Comparison of ENCODE assay signal across 8 cellular contexts in the genomic region with DNA sequence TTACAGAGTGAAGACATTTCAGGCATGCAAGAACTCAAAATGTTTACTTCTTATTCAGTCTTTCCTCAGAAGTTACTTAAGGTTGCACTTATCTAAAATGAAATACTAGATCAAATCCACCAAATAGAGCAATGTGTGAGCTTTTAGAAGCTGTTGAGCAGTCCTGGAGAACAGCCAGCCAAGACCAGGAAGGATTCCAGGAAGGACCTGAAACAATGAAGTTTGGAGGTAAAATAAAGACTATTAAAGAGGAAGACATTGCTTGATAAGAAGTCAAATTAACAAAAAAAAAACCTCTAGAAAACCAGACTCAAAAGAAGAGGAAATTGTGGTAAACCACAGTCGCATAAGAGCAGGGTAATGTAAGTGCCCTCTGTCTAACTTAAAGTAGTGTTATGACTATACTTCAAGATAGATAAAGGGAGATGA.
DNase-seq lines count a peak whose midpoint lies in the region; ATAC-seq and TF ChIP-seq lines count a peak whose summit lies in the region.

No MANE protein-coding gene starts in this region.

- peak; percentile 99 for ATAC-seq in HG03432 (IDR thresholded peaks at IDR 0.05; ENCODE audit: unreplicated experiment)
- peak; percentile 98 for ATAC-seq in activated CD8-positive, alpha-beta T cell treated with anti-CD3 and anti-CD28 coated beads, Interleukin-2, amount 10 ng/mL, durations not matched to agents 7 days and 5 days
- ATAC-seq in stimulated activated effector memory CD8-positive, alpha-beta T cell treated with anti-CD3 and anti-CD28 coated beads, Interleukin-12 subunit alpha, Interleukin-12 subunit beta, amount 100 ng/mL, for 72 hours = peak; percentile 92

- H3K27me3 Mint-ChIP-seq in activated CD4-positive, alpha-beta T cell treated with anti-CD3 and anti-CD28 coated beads, Interleukin-2, amount 10 ng/mL, durations not matched to agents 7 days and 5 days = peaks cover 75% of the 10 kb centered on the region
- H3K27me3 Mint-ChIP-seq in activated CD8-positive, alpha-beta T cell treated with anti-CD3 and anti-CD28 coated beads, Interleukin-2, amount 10 ng/mL, durations not matched to agents 7 days and 5 days (ENCODE audit: low read depth) = peaks cover 59% of the 10 kb centered on the region
- H3K27me3 Mint-ChIP-seq in Calu3 (ENCODE audit: unreplicated experiment) = no peaks in the 10 kb centered on the region

- H3K27ac Mint-ChIP-seq in activated CD4-positive, alpha-beta T cell treated with anti-CD3 and anti-CD28 coated beads, Interleukin-2, amount 10 ng/mL, durations not matched to agents 7 days and 5 days = no peak overlapping the region
- peak overlapping the region; percentile 55 for H3K27ac Mint-ChIP-seq in activated CD8-positive, alpha-beta T cell treated with anti-CD3 and anti-CD28 coated beads, Interleukin-2, amount 10 ng/mL, durations not matched to agents 7 days and 5 days
- no peak overlapping the region for H3K27ac Mint-ChIP-seq in stimulated activated effector memory CD8-positive, alpha-beta T cell treated with anti-CD3 and anti-CD28 coated beads, Interleukin-12 subunit alpha, Interleukin-12 subunit beta, amount 100 ng/mL, for 72 hours
- H3K27ac Mint-ChIP-seq in Calu3 (ENCODE audit: unreplicated experiment) = no peak overlapping the region

- no peaks in the 10 kb centered on the region for H3K9me3 Mint-ChIP-seq in activated CD4-positive, alpha-beta T cell treated with anti-CD3 and anti-CD28 coated beads, Interleukin-2, amount 10 ng/mL, durations not matched to agents 7 days and 5 days
- no peaks in the 10 kb centered on the region for H3K9me3 Mint-ChIP-seq in activated CD8-positive, alpha-beta T cell treated with anti-CD3 and anti-CD28 coated beads, Interleukin-2, amount 10 ng/mL, durations not matched to agents 7 days and 5 days (ENCODE audit: insufficient read depth)
- no peaks in the 10 kb centered on the region for H3K9me3 Mint-ChIP-seq in stimulated activated effector memory CD8-positive, alpha-beta T cell treated with anti-CD3 and anti-CD28 coated beads, Interleukin-12 subunit alpha, Interleukin-12 subunit beta, amount 100 ng/mL, for 72 hours
- no peaks in the 10 kb centered on the region for H3K9me3 Mint-ChIP-seq in Calu3 (ENCODE audit: low read depth, unreplicated experiment)

- H3K4me3 Mint-ChIP-seq in activated CD4-positive, alpha-beta T cell treated with anti-CD3 and anti-CD28 coated beads, Interleukin-2, amount 10 ng/mL, durations not matched to agents 7 days and 5 days = no peak overlapping the region
- H3K4me3 Mint-ChIP-seq in activated CD8-positive, alpha-beta T cell treated with anti-CD3 and anti-CD28 coated beads, Interleukin-2, amount 10 ng/mL, durations not matched to agents 7 days and 5 days = peak overlapping the region; percentile 18
- H3K4me3 Mint-ChIP-seq in stimulated activated effector memory CD8-positive, alpha-beta T cell treated with anti-CD3 and anti-CD28 coated beads, Interleukin-12 subunit alpha, Interleukin-12 subunit beta, amount 100 ng/mL, for 72 hours = no peak overlapping the region
- no peak overlapping the region for H3K4me3 Mint-ChIP-seq in Calu3 (ENCODE audit: low read depth, unreplicated experiment)

- BruUV-seq in Calu3 (replicated peaks; lab: Mats Ljungman, UMichigan) = no TSS peak

- POLR2A ChIA-PET in activated CD4-positive, alpha-beta T cell treated with anti-CD3 and anti-CD28 coated beads, Interleukin-2, amount 10 ng/mL, durations not matched to agents 7 days and 5 days (lab: Charles Lee) = interaction anchor here (0.8 kb wide), 1 partner anchor 1481 kb away, joined by 4 read pairs; no protein-coding TSS in a partner anchor
- POLR2A ChIA-PET in activated CD8-positive, alpha-beta T cell treated with anti-CD3 and anti-CD28 coated beads, Interleukin-2, amount 10 ng/mL, durations not matched to agents 7 days and 5 days (lab: Charles Lee) = no interaction called here

- CTCF ChIA-PET in activated CD4-positive, alpha-beta T cell treated with anti-CD3 and anti-CD28 coated beads, Interleukin-2, amount 10 ng/mL, durations not matched to agents 7 days and 5 days (lab: Charles Lee) = no interaction called here
- CTCF ChIA-PET in activated CD8-positive, alpha-beta T cell treated with anti-CD3 and anti-CD28 coated beads, Interleukin-2, amount 10 ng/mL, durations not matched to agents 7 days and 5 days (lab: Charles Lee) = no interaction called here
- CTCF ChIA-PET in Calu3 (lab: Charles Lee) = no interaction called here

- no peaks in the 10 kb centered on the region for H3K36me3 Mint-ChIP-seq in activated CD4-positive, alpha-beta T cell treated with anti-CD3 and anti-CD28 coated beads, Interleukin-2, amount 10 ng/mL, durations not matched to agents 7 days and 5 days (ENCODE audit: low read depth)
- no peaks in the 10 kb centered on the region for H3K36me3 Mint-ChIP-seq in activated CD8-positive, alpha-beta T cell treated with anti-CD3 and anti-CD28 coated beads, Interleukin-2, amount 10 ng/mL, durations not matched to agents 7 days and 5 days (ENCODE audit: low read depth)
- H3K36me3 Mint-ChIP-seq in stimulated activated effector memory CD8-positive, alpha-beta T cell treated with anti-CD3 and anti-CD28 coated beads, Interleukin-12 subunit alpha, Interleukin-12 subunit beta, amount 100 ng/mL, for 72 hours = peaks cover 6% of the 10 kb centered on the region
- no peaks in the 10 kb centered on the region for H3K36me3 Mint-ChIP-seq in Calu3 (ENCODE audit: insufficient read depth, unreplicated experiment)

- DNase-seq in activated CD4-positive, alpha-beta T cell treated with anti-CD3 and anti-CD28 coated beads, Interleukin-2, amount 10 ng/mL, durations not matched to agents 7 days and 5 days = peak; percentile 41
- DNase-seq in activated CD4-positive, alpha-beta T cell treated with anti-CD3 and anti-CD28 coated beads, Interleukin-2, amount 50 U/mL, for 4 hours = no peak
- DNase-seq in activated CD8-positive, alpha-beta T cell treated with anti-CD3 and anti-CD28 coated beads, Interleukin-2, amount 10 ng/mL, durations not matched to agents 7 days and 5 days = peak; percentile 38
- no peak for DNase-seq in stimulated activated effector memory CD8-positive, alpha-beta T cell treated with anti-CD3 and anti-CD28 coated beads, Interleukin-12 subunit alpha, Interleukin-12 subunit beta, amount 100 ng/mL, for 72 hours (ENCODE audit: low spot score in 2 of 2)
- DNase-seq in NCI-H2081 treated with DMSO at 0.1 percent for 48 hours (lab: John Stamatoyannopoulos, UW) = no peak
- no peak for DNase-seq in activated gamma-delta T cell treated with Interleukin-2 at 50 U/mL for 16 hours
- no peak for DNase-seq in Calu3

- intact Hi-C loops in Calu3 (cut with micrococcal nuclease; ENCODE audit: unreplicated experiment) = no loop called here

- H3K4me1 Mint-ChIP-seq in activated CD4-positive, alpha-beta T cell treated with anti-CD3 and anti-CD28 coated beads, Interleukin-2, amount 10 ng/mL, durations not matched to agents 7 days and 5 days = peaks cover 17% of the 10 kb centered on the region
- peaks cover 18% of the 10 kb centered on the region for H3K4me1 Mint-ChIP-seq in activated CD8-positive, alpha-beta T cell treated with anti-CD3 and anti-CD28 coated beads, Interleukin-2, amount 10 ng/mL, durations not matched to agents 7 days and 5 days (ENCODE audit: low read depth)
- peaks cover 23% of the 10 kb centered on the region for H3K4me1 Mint-ChIP-seq in stimulated activated effector memory CD8-positive, alpha-beta T cell treated with anti-CD3 and anti-CD28 coated beads, Interleukin-12 subunit alpha, Interleukin-12 subunit beta, amount 100 ng/mL, for 72 hours
- no peaks in the 10 kb centered on the region for H3K4me1 Mint-ChIP-seq in Calu3 (ENCODE audit: low read depth, unreplicated experiment)

- TF ChIP-seq CTCF in Calu3 (IDR thresholded peaks at IDR 0.05; ENCODE audit: unreplicated experiment) = no peak

Comparison
In these comparisons a context has a peak if more than half of its experiments do, and no peak if none do; other contexts are left out.
1. DNase-seq: peak in activated CD4-positive, alpha-beta T cell treated with anti-CD3 and anti-CD28 coated beads, Interleukin-2, amount 10 ng/mL, durations not matched to agents 7 days and 5 days (single experiment) and activated CD8-positive, alpha-beta T cell treated with anti-CD3 and anti-CD28 coated beads, Interleukin-2, amount 10 ng/mL, durations not matched to agents 7 days and 5 days (single experiment); none in activated CD4-positive, alpha-beta T cell treated with anti-CD3 and anti-CD28 coated beads, Interleukin-2, amount 50 U/mL, for 4 hours (0 of 2), stimulated activated effector memory CD8-positive, alpha-beta T cell treated with anti-CD3 and anti-CD28 coated beads, Interleukin-12 subunit alpha, Interleukin-12 subunit beta, amount 100 ng/mL, for 72 hours (0 of 2), NCI-H2081 treated with DMSO at 0.1 percent for 48 hours (single experiment), activated gamma-delta T cell treated with Interleukin-2 at 50 U/mL for 16 hours (single experiment) and Calu3 (single experiment).
2. Peak in every context shown above with its lines, with median percentiles within 50 percentile points of each other: ATAC-seq.